ENCODE assay signal across 11 cellular contexts in genomic region chr2:25315316-25315680, GRCh38. TPM values are rescaled to one million over a fixed set of nuclear protein-coding genes. Genes with fewer than 3 reads are reported as not detected.
A peak's percentile ranks its signal among the peaks of the same experiment; 100 is the strongest.
DNase-seq lines count a peak whose midpoint lies in the region; ATAC-seq and TF ChIP-seq lines count a peak whose summit lies in the region.
"Had no signal": no experiment of that assay in that cellular context is flagged by ENCODE, and none has a peak within 500 bp of the region (broad histone marks: within the 10 kb centered on the region; RNA-seq: fewer than 3 reads in every experiment).

No MANE protein-coding gene starts in this region.

- peaks cover 16% of the 10 kb centered on the region for H3K36me3 Mint-ChIP-seq in CD4-positive, CD25-positive, alpha-beta regulatory T cell
- H3K36me3 Mint-ChIP-seq: memory B cell had no signal

- H3K4me3 ChIP-seq in CD4-positive, CD25-positive, alpha-beta regulatory T cell (ENCODE audit: low read depth, low read length) = no peak overlapping the region
- no peak overlapping the region for H3K4me3 ChIP-seq in HUES48 (ENCODE audit: low read depth, low read length)
- H3K4me3 ChIP-seq in dorsolateral prefrontal cortex = peak overlapping the region in 8 of 59 donors; percentile 0 to 35 (median 18)
- no peak overlapping the region for H3K4me3 ChIP-seq in psoas muscle

- H3K27ac ChIP-seq in CD4-positive, CD25-positive, alpha-beta regulatory T cell (ENCODE audit: insufficient read depth, low read length, poor library complexity, severe bottlenecking) = peak overlapping the region; percentile 73
- no peak overlapping the region for H3K27ac ChIP-seq in HUES48 (ENCODE audit: low read depth, low read length)
- H3K27ac ChIP-seq in dorsolateral prefrontal cortex = peak overlapping the region in 56 of 59 donors; percentile 7 to 90 (median 78)
- peak overlapping the region; percentile 82 for H3K27ac ChIP-seq in psoas muscle

- no peaks in the 10 kb centered on the region for H3K27me3 Mint-ChIP-seq in CD4-positive, CD25-positive, alpha-beta regulatory T cell
- H3K27me3 Mint-ChIP-seq: memory B cell, type B pancreatic cell had no signal

- H3K4me3 Mint-ChIP-seq in CD4-positive, CD25-positive, alpha-beta regulatory T cell = peak overlapping the region in 3 of 4 donors; percentile 20 to 76 (median 43)
- H3K4me3 Mint-ChIP-seq: type B pancreatic cell had no signal

- no peaks in the 10 kb centered on the region for H3K27me3 ChIP-seq in CD4-positive, CD25-positive, alpha-beta regulatory T cell (ENCODE audit: control insufficient read depth, insufficient read depth, low read length)
- H3K27me3 ChIP-seq in HUES48 (ENCODE audit: control insufficient read depth, insufficient read depth, low read length) (no peaks in the 10 kb centered on the region), dorsolateral prefrontal cortex (no peaks in the 10 kb centered on the region), psoas muscle (ENCODE audit: insufficient read depth in 3 of 3, low read length in 2 of 3) (no peaks in the 10 kb centered on the region)

- H3K4me1 Mint-ChIP-seq in CD4-positive, CD25-positive, alpha-beta regulatory T cell = peaks cover 9 to 81% (median 40%) of the 10 kb centered on the region in 4 donors

- intact Hi-C loops in dorsolateral prefrontal cortex (cut with DNase I) (loop anchor here in 1 of 2 donors (2.0 kb wide), 1 partner anchor 28 kb away; no protein-coding TSS in a partner anchor), psoas muscle (cut with DNase I) (no loop called here)

- H3K4me1 ChIP-seq in CD4-positive, CD25-positive, alpha-beta regulatory T cell (ENCODE audit: control insufficient read depth, insufficient read depth, low read length, poor library complexity, severe bottlenecking) = peaks cover 59% of the 10 kb centered on the region
- H3K4me1 ChIP-seq in HUES48 (ENCODE audit: control insufficient read depth, insufficient read depth, low read length) (peaks cover 36% of the 10 kb centered on the region), psoas muscle (peaks cover 63% of the 10 kb centered on the region)

- H3K27ac Mint-ChIP-seq in CD4-positive, CD25-positive, alpha-beta regulatory T cell = peak overlapping the region; percentile 56 to 90 (median 83)
- H3K27ac Mint-ChIP-seq: memory B cell had no signal

- TF ChIP-seq CTCF in dorsolateral prefrontal cortex (IDR thresholded peaks at IDR 0.05 in 54 of 56, conservative IDR thresholded peaks at IDR 0.05 in 2 of 56; ENCODE audit: low read depth in 1 of 56, partially characterized antibody in 56 of 56) (no peak), psoas muscle (IDR thresholded peaks at IDR 0.05) (no peak)

- H3K9ac ChIP-seq in HUES48 (ENCODE audit: low read depth, low read length) = 0 out of 2 replicates have a peak overlapping the region, but pooled peaks have one; percentile 3

- no peak for ATAC-seq in CD4-positive, CD25-positive, alpha-beta regulatory T cell (ENCODE audit: low read depth in 2 of 2)
- ATAC-seq in psoas muscle (peak in 1 of 4 donors; percentile 9), GM18519 (IDR thresholded peaks at IDR 0.05; ENCODE audit: low FRiP score, unreplicated experiment) (no peak), GM18861 (IDR thresholded peaks at IDR 0.05; ENCODE audit: unreplicated experiment) (no peak)
- ATAC-seq in activated CD4-positive, CD25-positive, alpha-beta regulatory T cell treated with anti-CD3 and anti-CD28 coated beads, Interleukin-2, amount 50 U/mL, for 24 hours = no peak

- 38 to 46% (median 39%) methylated on average over 11 of the region's 11 CpGs for WGBS in psoas muscle, 3 donors

- no peaks in the 10 kb centered on the region for H3K9me3 Mint-ChIP-seq in CD4-positive, CD25-positive, alpha-beta regulatory T cell
- H3K9me3 Mint-ChIP-seq: memory B cell, type B pancreatic cell had no signal

- peaks cover 17% of the 10 kb centered on the region for H3K36me3 ChIP-seq in CD4-positive, CD25-positive, alpha-beta regulatory T cell (ENCODE audit: control insufficient read depth, insufficient read depth, low read length)
- H3K36me3 ChIP-seq in HUES48 (ENCODE audit: control insufficient read depth, insufficient read depth, low read length) (no peaks in the 10 kb centered on the region), psoas muscle (ENCODE audit: insufficient read depth in 1 of 2, low read depth in 1 of 2) (peaks cover 0 to 14% of the 10 kb centered on the region in 2 donors)

- no peaks in the 10 kb centered on the region for H3K9me3 ChIP-seq in CD4-positive, CD25-positive, alpha-beta regulatory T cell (ENCODE audit: control insufficient read depth in 2 of 2, low read length in 2 of 2)
- H3K9me3 ChIP-seq in HUES48 (ENCODE audit: control insufficient read depth, insufficient read depth, low read length) (no peaks in the 10 kb centered on the region), psoas muscle (no peaks in the 10 kb centered on the region)

- no peak for DNase-seq in CD4-positive, CD25-positive, alpha-beta regulatory T cell
- no peak for DNase-seq in dorsolateral prefrontal cortex
- no peak for DNase-seq in psoas muscle
- DNase-seq in occipital lobe (lab: John Stamatoyannopoulos, UW) = no peak
- DNase-seq: DMS 273 treated with DMSO at 0.1 percent for 48 hours had no signal

RNA-seq across cellular contexts. Expression of gene DNMT3A, which starts 26.4 kb away (rescaled TPM):
- total RNA-seq in CD4-positive, CD25-positive, alpha-beta regulatory T cell = 81.0 TPM
- polyA plus RNA-seq in CD4-positive, CD25-positive, alpha-beta regulatory T cell = 10 to 100 TPM in 3 of 4 donors, 1 to 10 TPM in 1; 8.1 to 14.4 (median 11.9) TPM
- total RNA-seq in dorsolateral prefrontal cortex = 10 to 100 TPM; 37.2 to 80.0 (median 54.1) TPM
- 10 to 100 TPM; 20.6 to 26.2 (median 21.7) TPM for total RNA-seq in psoas muscle
- 1 to 10 TPM; 7.1 to 9.9 (median 8.4) TPM for polyA plus RNA-seq in psoas muscle
- total RNA-seq in occipital lobe = 53.3 TPM
